ENCODE assay signal across 8 cellular contexts in the genomic region with DNA sequence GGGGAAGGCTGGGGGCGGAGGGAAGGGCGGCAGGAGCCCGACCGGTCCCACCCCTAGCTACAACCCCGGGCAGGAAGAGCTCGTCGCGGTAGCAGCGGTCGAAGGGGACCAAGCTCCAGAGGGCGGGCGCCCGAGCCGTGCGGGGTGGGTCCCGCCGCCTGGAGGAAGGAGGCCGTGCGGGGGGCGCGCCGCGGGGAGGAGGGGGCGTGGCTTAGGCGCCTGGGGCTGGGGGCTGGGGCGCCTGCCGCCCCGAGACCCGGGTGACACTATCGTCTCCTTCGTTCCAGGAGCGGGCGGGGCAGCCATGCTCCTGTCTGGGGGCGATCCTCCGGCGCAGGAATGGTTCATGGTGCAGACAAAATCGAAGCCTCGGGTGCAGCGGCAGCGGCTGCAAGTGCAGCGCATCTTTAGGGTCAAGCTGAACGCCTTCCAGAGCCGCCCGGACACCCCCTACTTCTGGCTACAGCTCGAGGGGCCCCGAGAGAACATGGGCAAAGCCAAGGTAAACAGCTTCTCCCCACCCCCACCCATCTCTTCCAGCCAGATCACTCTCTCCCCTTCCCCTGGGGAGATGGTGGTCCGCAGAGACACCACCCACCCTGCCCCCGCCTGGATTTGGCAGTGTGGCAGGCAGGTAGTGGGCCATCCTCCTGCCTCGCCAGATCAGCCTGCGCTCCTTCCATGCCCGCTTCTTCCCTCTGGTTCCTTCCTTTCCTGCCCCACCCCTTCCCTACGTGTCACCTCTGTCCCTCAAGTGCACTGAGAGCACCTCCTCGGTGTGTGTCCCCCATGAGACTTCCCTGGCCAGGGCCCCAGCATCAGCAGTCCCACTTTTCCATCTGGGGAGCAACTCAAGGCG. TPM values are rescaled to one million over a fixed set of nuclear protein-coding genes. Genes with fewer than 3 reads are reported as not detected.
A peak's percentile ranks its signal among the peaks of the same experiment; 100 is the strongest.
DNase-seq lines count a peak whose midpoint lies in the region; ATAC-seq and TF ChIP-seq lines count a peak whose summit lies in the region.

Gene NYNRIN, plus strand, starts transcription at position 61 of the 859 bp plus-strand sequence. Its CDS starts 244 bp downstream, at position 305.

- no peaks in the 10 kb centered on the region for H3K79me2 ChIP-seq in OCI-LY7 (ENCODE audit: insufficient read depth, low read depth, low read length)

- H3K4me1 ChIP-seq in OCI-LY7 (ENCODE audit: insufficient read depth, low read length, poor library complexity, severe bottlenecking) (no peaks in the 10 kb centered on the region), ascending aorta (peaks cover 2 to 8% of the 10 kb centered on the region in 2 donors), right cardiac atrium (ENCODE audit: control insufficient read depth, insufficient read depth, low read length) (peaks cover 18% of the 10 kb centered on the region), prostate gland (replicated peaks) (no peaks in the 10 kb centered on the region)

- H3K9me3 ChIP-seq in OCI-LY7 (ENCODE audit: low read length), result no peaks in the 10 kb centered on the region
- H3K9me3 ChIP-seq in ascending aorta, result no peaks in the 10 kb centered on the region
- no peaks in the 10 kb centered on the region for H3K9me3 ChIP-seq in right cardiac atrium (ENCODE audit: control insufficient read depth, low read length)
- no peaks in the 10 kb centered on the region for H3K9me3 ChIP-seq in prostate gland

- TF ChIP-seq CTCF in OCI-LY7 (conservative IDR thresholded peaks at IDR 0.05; ENCODE audit: low read length) (no peak), ascending aorta (IDR thresholded peaks at IDR 0.05) (no peak), prostate gland (IDR thresholded peaks at IDR 0.05) (no peak)

- CTCF ChIA-PET in OCI-LY7 (lab: Charles Lee; ENCODE audit: unreplicated experiment), result no interaction called here

- intact Hi-C loops in OCI-LY7 (cut with micrococcal nuclease; ENCODE audit: unreplicated experiment), result no loop called here
- intact Hi-C loops in ascending aorta (cut with DNase I), result loop anchor here (1.0 to 2.0 kb wide), 3 partner anchors 29 to 32 kb away; partner anchors contain the start of genes CBLN3 and KHNYN
- intact Hi-C loops in right cardiac atrium (cut with DNase I), result no loop called here
- intact Hi-C loops in prostate gland (cut with DNase I), result no loop called here

- 3% methylated on average over 54 of the region's 54 CpGs for WGBS in right cardiac atrium
- whole genome bisulfite sequencing in prostate gland, result 2% methylated on average over 49 of the region's 54 CpGs

- H3K36me3 ChIP-seq in OCI-LY7 (ENCODE audit: insufficient read depth, low read length) (no peaks in the 10 kb centered on the region), ascending aorta (no peaks in the 10 kb centered on the region), prostate gland (no peaks in the 10 kb centered on the region)

- ATAC-seq in right cardiac atrium (peak; percentile 89 to 93), HG03521 (IDR thresholded peaks at IDR 0.05; ENCODE audit: unreplicated experiment) (no peak), GM18505 (IDR thresholded peaks at IDR 0.05; ENCODE audit: unreplicated experiment) (no peak)

- BruUV-seq in OCI-LY7 (replicated peaks; lab: Mats Ljungman, UMichigan), result no TSS peak

- H3K9me2 ChIP-seq in OCI-LY7 (ENCODE audit: insufficient read depth, low read length), result no peaks in the 10 kb centered on the region

- H3K4me2 ChIP-seq in OCI-LY7 (ENCODE audit: low read length), result peak within 1 kb of the TSS; percentile 53; the same call in 1 of the 2 replicates

- H3K27me3 ChIP-seq in ascending aorta, result no peaks in the 10 kb centered on the region
- no peaks in the 10 kb centered on the region for H3K27me3 ChIP-seq in right cardiac atrium (ENCODE audit: control insufficient read depth, insufficient read depth)
- no peaks in the 10 kb centered on the region for H3K27me3 ChIP-seq in prostate gland (replicated peaks; ENCODE audit: insufficient read depth)

- H3K27ac ChIP-seq in OCI-LY7 (ENCODE audit: low read depth, low read length, poor library complexity, severe bottlenecking), result no peak within 1 kb of the TSS
- H3K27ac ChIP-seq in ascending aorta, result peak within 1 kb of the TSS; percentile 47 to 59
- peak within 1 kb of the TSS; percentile 68 for H3K27ac ChIP-seq in right cardiac atrium (ENCODE audit: low read length)
- peak within 1 kb of the TSS; percentile 68 to 73 for H3K27ac ChIP-seq in prostate gland

- H3K4me3 ChIP-seq in OCI-LY7 (ENCODE audit: low read depth, low read length, poor library complexity, severe bottlenecking), result no peak within 1 kb of the TSS
- H3K4me3 ChIP-seq in ascending aorta, result peak within 1 kb of the TSS; percentile 73 to 76
- H3K4me3 ChIP-seq in right cardiac atrium (ENCODE audit: low read length), result peak within 1 kb of the TSS; percentile 91
- peak within 1 kb of the TSS; percentile 44 to 53 for H3K4me3 ChIP-seq in prostate gland

- POLR2A ChIA-PET in OCI-LY7 (lab: Charles Lee), result no interaction called here

- DNase-seq in GDM1 (lab: John Stamatoyannopoulos, UW) (peak; percentile 77), OCI-LY7 (ENCODE audit: low spot score) (no peak), ascending aorta (ENCODE audit: low spot score in 2 of 2) (peak in 1 of 2 donors; percentile 74), right cardiac atrium (peak; percentile 76 to 91 (median 88)), prostate gland (ENCODE audit: low spot score) (no peak), hippocampal formation (lab: John Stamatoyannopoulos, UW) (no peak)

- H4K20me1 ChIP-seq in OCI-LY7 (ENCODE audit: insufficient read depth, low read length), result no peaks in the 10 kb centered on the region

- TF ChIP-seq POLR2A in prostate gland (IDR thresholded peaks at IDR 0.05), result peak; percentile 33
- TF ChIP-seq POLR2A in GM18505 (IDR thresholded peaks at IDR 0.05; ENCODE audit: borderline replicate concordance, extremely low read depth, insufficient read depth, insufficient read length), result no peak

- no peak within 1 kb of the TSS for H2AFZ ChIP-seq in OCI-LY7 (ENCODE audit: low read length)

RNA-seq across cellular contexts. Expression of gene NYNRIN, which starts in this region (rescaled TPM):
- 0.13 TPM in 2 replicates for total RNA-seq in OCI-LY7 (2014; rRNA removed; shearing (Covaris generic))
- total RNA-seq in OCI-LY7 (2022), result not detected in 2 replicates
- 23.1 TPM for total RNA-seq in ascending aorta
- 10 to 100 TPM in 2 of 4 donors, 1 to 10 TPM in 2; 9.3 to 12.0 (median 10.5) TPM for total RNA-seq in right cardiac atrium
- polyA plus RNA-seq in right cardiac atrium, result 5.1 TPM
- total RNA-seq in prostate gland, result 10 to 100 TPM; 10.5 to 26.5 TPM

Comparison
In these comparisons a context has a peak if more than half of its experiments do, and no peak if none do; other contexts are left out.
1. RNA of gene NYNRIN (total RNA-seq): 10.5 to 26.5 TPM in prostate gland, 23.1 TPM in ascending aorta (single experiment) and 9.3 to 12.0 TPM in right cardiac atrium; 0.13 TPM in OCI-LY7; every median in the first group is over 4 times any median in the second.
2. DNase-seq: peak in GDM1 (single experiment) and right cardiac atrium (3 of 3); none in OCI-LY7 (single experiment), prostate gland (single experiment) and hippocampal formation (0 of 2).
3. ATAC-seq: peak in right cardiac atrium (2 of 2); none in HG03521 (single experiment) and GM18505 (single experiment).